In genomic region chr17:39739020-39739884, GRCh38 we compare ENCODE assay signal across 6 cellular contexts. TPM values are rescaled to one million over a fixed set of nuclear protein-coding genes. Genes with fewer than 3 reads are reported as not detected.
DNase-seq lines count a peak whose midpoint lies in the region; ATAC-seq lines count a peak whose summit lies in the region.

No MANE protein-coding gene starts in this region.

- no peaks in the 10 kb centered on the region for H4K20me1 ChIP-seq in BLaER1 treated with 17β-estradiol and CSF1 and Interleukin-3, amounts not matched to agents 10 nM and 100 nM

- WGBS in right cardiac atrium: 17% methylated on average over 31 of the region's 31 CpGs
- WGBS in aorta, 2 donors: 9 to 10% methylated on average over 31 of the region's 31 CpGs

- peaks cover 27 to 43% (median 35%) of the 10 kb centered on the region in 10 experiments for H3K4me1 ChIP-seq in BLaER1 treated with 17β-estradiol and CSF1 and Interleukin-3, amounts not matched to agents 10 nM and 100 nM
- H3K4me1 ChIP-seq in right cardiac atrium (ENCODE audit: control insufficient read depth, insufficient read depth, low read length): no peaks in the 10 kb centered on the region
- no peaks in the 10 kb centered on the region for H3K4me1 ChIP-seq in aorta (ENCODE audit: control insufficient read depth in 1 of 2, insufficient read depth in 2 of 2, low read length in 2 of 2)

- peak; percentile 27 to 33 for ATAC-seq in right cardiac atrium
- ATAC-seq in aorta (ENCODE audit: low FRiP score): peak; percentile 23

- no peaks in the 10 kb centered on the region for H3K36me3 ChIP-seq in BLaER1 treated with 17β-estradiol and CSF1 and Interleukin-3, amounts not matched to agents 10 nM and 100 nM
- H3K36me3 ChIP-seq in aorta (ENCODE audit: control insufficient read depth in 1 of 2, insufficient read depth in 2 of 2, low read length in 1 of 2): no peaks in the 10 kb centered on the region

- intact Hi-C loops in right cardiac atrium (cut with DNase I): no loop called here
- intact Hi-C loops in aorta (cut with DNase I): no loop called here

- peak; percentile 63 for DNase-seq in NCI-H345 treated with DMSO at 0.1 percent for 48 hours (lab: John Stamatoyannopoulos, UW; ENCODE audit: unreplicated experiment)
- peak in 2 of 3 donors; percentile 63 to 66 for DNase-seq in right cardiac atrium
- peak in 1 of 2 donors; percentile 53 for DNase-seq in aorta
- no peak for DNase-seq in stimulated activated CD4-positive, alpha-beta T cell treated with anti-CD3 and anti-CD28 coated beads, Interleukin-15, amount 100 ng/mL, for 24 hours
- no peak for DNase-seq in H4 (ENCODE audit: low spot score)

- peak overlapping the region; percentile 54 to 87 (median 68) for H3K4me2 ChIP-seq in BLaER1 treated with 17β-estradiol and CSF1 and Interleukin-3, amounts not matched to agents 10 nM and 100 nM

- no peak overlapping the region for H3K27ac ChIP-seq in BLaER1 treated with 17β-estradiol and CSF1 and Interleukin-3, amounts not matched to agents 10 nM and 100 nM
- H3K27ac ChIP-seq in right cardiac atrium (ENCODE audit: low read length) (no peak overlapping the region), aorta (ENCODE audit: low read depth in 1 of 2, low read length in 2 of 2) (no peak overlapping the region)

- peaks cover 57 to 84% (median 76%) of the 10 kb centered on the region in 11 experiments for H3K27me3 ChIP-seq in BLaER1 treated with 17β-estradiol and CSF1 and Interleukin-3, amounts not matched to agents 10 nM and 100 nM
- no peaks in the 10 kb centered on the region for H3K27me3 ChIP-seq in right cardiac atrium (ENCODE audit: control insufficient read depth, insufficient read depth)
- no peaks in the 10 kb centered on the region for H3K27me3 ChIP-seq in aorta (ENCODE audit: control insufficient read depth in 1 of 2, insufficient read depth in 2 of 2, low read length in 1 of 2)

- 0 out of 22 replicates have a peak overlapping the region, but pooled peaks of 3 of the 11 experiments have one; percentile 4 to 30 (median 26) for H3K9ac ChIP-seq in BLaER1 treated with 17β-estradiol and CSF1 and Interleukin-3, amounts not matched to agents 10 nM and 100 nM

- peak overlapping the region in 6 of 10 experiments; percentile 12 to 51 (median 34); a peak in 7 of 20 replicates for H3K4me3 ChIP-seq in BLaER1 treated with 17β-estradiol and CSF1 and Interleukin-3, amounts not matched to agents 10 nM and 100 nM
- H3K4me3 ChIP-seq in right cardiac atrium (ENCODE audit: low read length): peak overlapping the region; percentile 30
- no peak overlapping the region for H3K4me3 ChIP-seq in aorta (ENCODE audit: low read length in 2 of 2)

- no peaks in the 10 kb centered on the region for H3K9me3 ChIP-seq in BLaER1 treated with 17β-estradiol and CSF1 and Interleukin-3, amounts not matched to agents 10 nM and 100 nM (replicated peaks in 1 of 11)
- no peaks in the 10 kb centered on the region for H3K9me3 ChIP-seq in right cardiac atrium (ENCODE audit: control insufficient read depth, low read length)
- H3K9me3 ChIP-seq in aorta (ENCODE audit: control insufficient read depth, low read length): no peaks in the 10 kb centered on the region

RNA-seq across cellular contexts. Expression of gene GRB7, which starts 1.5 kb away (rescaled TPM):
- total RNA-seq in right cardiac atrium (1 to 10 TPM in 3 of 4 donors, under 1 TPM in 1; 0.39 to 2.7 (median 1.6) TPM), aorta (1 to 10 TPM in 1 of 2 donors, under 1 TPM in 1; 0.42 to 1.6 TPM)
- polyA plus RNA-seq in right cardiac atrium (0.70 TPM), aorta (under 1 TPM; 0.23 to 0.75 TPM)
- 0.41 TPM in 1 of 2 replicates, not detected in the other for total RNA-seq in H4 (2014; rRNA removed; shearing (Covaris generic))

RNA-seq across cellular contexts. Expression of gene MIEN1, which starts 8.9 kb away (rescaled TPM):
- total RNA-seq in right cardiac atrium (10 to 100 TPM; 53.6 to 67.8 (median 61.8) TPM), aorta (10 to 100 TPM; 21.6 to 28.2 TPM)
- polyA plus RNA-seq in right cardiac atrium (152 TPM), aorta (10 to 100 TPM; 63.9 to 82.4 TPM)
- total RNA-seq in H4 (2014; rRNA removed; shearing (Covaris generic)): 91.9 and 99.5 TPM in 2 replicates

RNA-seq across cellular contexts. Expression of gene ERBB2, which starts 39.4 kb away (rescaled TPM):
- 100 to 1,000 TPM in 3 of 4 donors, 10 to 100 TPM in 1; 99.2 to 178 (median 114) TPM for total RNA-seq in right cardiac atrium
- polyA plus RNA-seq in right cardiac atrium: 56.4 TPM
- 10 to 100 TPM; 73.0 to 74.0 TPM for total RNA-seq in aorta
- polyA plus RNA-seq in aorta: 10 to 100 TPM; 22.7 to 45.3 TPM
- total RNA-seq in H4 (2014; rRNA removed; shearing (Covaris generic)): 10.1 and 18.5 TPM in 2 replicates

RNA-seq across cellular contexts. Expression of gene PGAP3, which starts 51.4 kb away (rescaled TPM):
- total RNA-seq in right cardiac atrium (10 to 100 TPM; 12.9 to 24.0 (median 15.2) TPM), aorta (10 to 100 TPM; 21.9 to 22.0 TPM)
- polyA plus RNA-seq in right cardiac atrium (13.6 TPM), aorta (10 to 100 TPM; 13.3 to 25.5 TPM)
- total RNA-seq in H4 (2014; rRNA removed; shearing (Covaris generic)): 10.9 and 11.4 TPM in 2 replicates

Comparison
In these comparisons a context has a peak if more than half of its experiments do, and no peak if none do; other contexts are left out.
1. H3K4me3 ChIP-seq: peak in BLaER1 treated with 17β-estradiol and CSF1 and Interleukin-3, amounts not matched to agents 10 nM and 100 nM (6 of 10) and right cardiac atrium (single experiment); none in aorta (0 of 2).
2. DNase-seq: peak in NCI-H345 treated with DMSO at 0.1 percent for 48 hours (single experiment) and right cardiac atrium (2 of 3); none in stimulated activated CD4-positive, alpha-beta T cell treated with anti-CD3 and anti-CD28 coated beads, Interleukin-15, amount 100 ng/mL, for 24 hours (single experiment) and H4 (single experiment).